1 cellular context compared by ENCODE assay signal in the genomic region with DNA sequence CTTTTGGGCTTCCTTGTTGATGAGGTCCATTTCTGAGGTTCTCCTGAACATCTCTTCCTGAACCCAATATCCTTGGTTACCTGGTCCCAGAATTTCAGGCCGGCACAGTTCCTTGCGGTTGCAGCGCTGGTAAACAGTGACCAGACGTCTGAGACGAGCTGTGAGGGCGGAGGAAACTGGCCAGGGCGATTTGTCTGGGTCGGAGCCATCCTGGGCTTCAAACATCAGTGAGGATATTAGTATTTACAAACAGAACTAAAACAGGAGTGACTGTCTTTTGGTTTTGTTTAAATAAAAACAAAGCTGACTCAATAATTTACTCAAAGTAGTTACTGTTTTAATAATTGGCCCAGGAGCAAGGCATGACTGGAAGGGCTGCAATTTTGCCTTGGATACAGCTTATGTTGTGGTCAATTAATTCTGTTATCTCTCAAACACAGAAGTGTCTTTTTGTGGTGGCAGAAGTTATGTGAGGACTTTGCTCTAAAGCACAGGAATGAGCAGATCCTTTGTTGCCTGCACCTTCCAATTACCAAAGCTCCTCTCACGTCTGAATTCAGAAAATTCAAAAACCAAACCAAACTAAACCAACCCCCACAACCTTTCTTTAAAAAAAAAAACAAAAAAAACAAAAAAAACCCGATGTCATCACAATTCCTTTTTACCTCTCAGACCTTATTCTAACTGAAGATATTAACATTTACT.
TF ChIP-seq lines count a peak whose summit lies in the region.

No MANE protein-coding gene starts in this region.

TF ChIP-seq in HepG2, 621 proteins besides CTCF, POLR2A, EP300 and RAD21 (continued from another document and continues in another):
- TF ChIP-seq TFDP2 (CRISPR knock-in tag; IDR thresholded peaks at IDR 0.05), result no peak
- no peak for TF ChIP-seq KMT2B (CRISPR knock-in tag; IDR thresholded peaks at IDR 0.05)
- no peak for TF ChIP-seq WIZ (CRISPR knock-in tag; IDR thresholded peaks at IDR 0.05)
- TF ChIP-seq ZBTB1 (CRISPR knock-in tag; IDR thresholded peaks at IDR 0.05; ENCODE audit: borderline replicate concordance), result no peak
- TF ChIP-seq, protein P1, sequence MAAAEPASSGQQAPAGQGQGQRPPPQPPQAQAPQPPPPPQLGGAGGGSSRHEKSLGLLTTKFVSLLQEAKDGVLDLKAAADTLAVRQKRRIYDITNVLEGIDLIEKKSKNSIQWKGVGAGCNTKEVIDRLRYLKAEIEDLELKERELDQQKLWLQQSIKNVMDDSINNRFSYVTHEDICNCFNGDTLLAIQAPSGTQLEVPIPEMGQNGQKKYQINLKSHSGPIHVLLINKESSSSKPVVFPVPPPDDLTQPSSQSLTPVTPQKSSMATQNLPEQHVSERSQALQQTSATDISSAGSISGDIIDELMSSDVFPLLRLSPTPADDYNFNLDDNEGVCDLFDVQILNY (CRISPR knock-in tag; conservative IDR thresholded peaks at IDR 0.05), result no peak
- TF ChIP-seq, protein P2, sequence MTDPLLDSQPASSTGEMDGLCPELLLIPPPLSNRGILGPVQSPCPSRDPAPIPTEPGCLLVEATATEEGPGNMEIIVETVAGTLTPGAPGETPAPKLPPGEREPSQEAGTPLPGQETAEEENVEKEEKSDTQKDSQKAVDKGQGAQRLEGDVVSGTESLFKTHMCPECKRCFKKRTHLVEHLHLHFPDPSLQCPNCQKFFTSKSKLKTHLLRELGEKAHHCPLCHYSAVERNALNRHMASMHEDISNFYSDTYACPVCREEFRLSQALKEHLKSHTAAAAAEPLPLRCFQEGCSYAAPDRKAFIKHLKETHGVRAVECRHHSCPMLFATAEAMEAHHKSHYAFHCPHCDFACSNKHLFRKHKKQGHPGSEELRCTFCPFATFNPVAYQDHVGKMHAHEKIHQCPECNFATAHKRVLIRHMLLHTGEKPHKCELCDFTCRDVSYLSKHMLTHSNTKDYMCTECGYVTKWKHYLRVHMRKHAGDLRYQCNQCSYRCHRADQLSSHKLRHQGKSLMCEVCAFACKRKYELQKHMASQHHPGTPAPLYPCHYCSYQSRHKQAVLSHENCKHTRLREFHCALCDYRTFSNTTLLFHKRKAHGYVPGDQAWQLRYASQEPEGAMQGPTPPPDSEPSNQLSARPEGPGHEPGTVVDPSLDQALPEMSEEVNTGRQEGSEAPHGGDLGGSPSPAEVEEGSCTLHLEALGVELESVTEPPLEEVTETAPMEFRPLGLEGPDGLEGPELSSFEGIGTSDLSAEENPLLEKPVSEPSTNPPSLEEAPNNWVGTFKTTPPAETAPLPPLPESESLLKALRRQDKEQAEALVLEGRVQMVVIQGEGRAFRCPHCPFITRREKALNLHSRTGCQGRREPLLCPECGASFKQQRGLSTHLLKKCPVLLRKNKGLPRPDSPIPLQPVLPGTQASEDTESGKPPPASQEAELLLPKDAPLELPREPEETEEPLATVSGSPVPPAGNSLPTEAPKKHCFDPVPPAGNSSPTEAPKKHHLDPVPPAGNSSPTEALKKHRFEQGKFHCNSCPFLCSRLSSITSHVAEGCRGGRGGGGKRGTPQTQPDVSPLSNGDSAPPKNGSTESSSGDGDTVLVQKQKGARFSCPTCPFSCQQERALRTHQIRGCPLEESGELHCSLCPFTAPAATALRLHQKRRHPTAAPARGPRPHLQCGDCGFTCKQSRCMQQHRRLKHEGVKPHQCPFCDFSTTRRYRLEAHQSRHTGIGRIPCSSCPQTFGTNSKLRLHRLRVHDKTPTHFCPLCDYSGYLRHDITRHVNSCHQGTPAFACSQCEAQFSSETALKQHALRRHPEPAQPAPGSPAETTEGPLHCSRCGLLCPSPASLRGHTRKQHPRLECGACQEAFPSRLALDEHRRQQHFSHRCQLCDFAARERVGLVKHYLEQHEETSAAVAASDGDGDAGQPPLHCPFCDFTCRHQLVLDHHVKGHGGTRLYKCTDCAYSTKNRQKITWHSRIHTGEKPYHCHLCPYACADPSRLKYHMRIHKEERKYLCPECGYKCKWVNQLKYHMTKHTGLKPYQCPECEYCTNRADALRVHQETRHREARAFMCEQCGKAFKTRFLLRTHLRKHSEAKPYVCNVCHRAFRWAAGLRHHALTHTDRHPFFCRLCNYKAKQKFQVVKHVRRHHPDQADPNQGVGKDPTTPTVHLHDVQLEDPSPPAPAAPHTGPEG (CRISPR knock-in tag; IDR thresholded peaks at IDR 0.05), result no peak
- no peak for TF ChIP-seq ZNF567 (CRISPR knock-in tag; IDR thresholded peaks at IDR 0.05; ENCODE audit: borderline replicate concordance)
- no peak for TF ChIP-seq KIAA2018 (CRISPR knock-in tag; IDR thresholded peaks at IDR 0.05; ENCODE audit: borderline replicate concordance)
- no peak for TF ChIP-seq ZFP36 (IDR thresholded peaks at IDR 0.05; ENCODE audit: borderline replicate concordance, low read depth, low read length, partially characterized antibody)
- no peak; the same call in 2 of the 3 replicates for TF ChIP-seq MXI1 (IDR thresholded peaks at IDR 0.05; ENCODE audit: borderline replicate concordance, low read depth, low read length)
- no peak for TF ChIP-seq CBX5 (CRISPR knock-in tag; IDR thresholded peaks at IDR 0.05; ENCODE audit: borderline replicate concordance)
- TF ChIP-seq ZSCAN12 (CRISPR knock-in tag; IDR thresholded peaks at IDR 0.05), result no peak
- no peak for TF ChIP-seq ZNF24 (IDR thresholded peaks at IDR 0.05)
- TF ChIP-seq SSRP1 (CRISPR knock-in tag; IDR thresholded peaks at IDR 0.05), result no peak
- TF ChIP-seq, protein P3, sequence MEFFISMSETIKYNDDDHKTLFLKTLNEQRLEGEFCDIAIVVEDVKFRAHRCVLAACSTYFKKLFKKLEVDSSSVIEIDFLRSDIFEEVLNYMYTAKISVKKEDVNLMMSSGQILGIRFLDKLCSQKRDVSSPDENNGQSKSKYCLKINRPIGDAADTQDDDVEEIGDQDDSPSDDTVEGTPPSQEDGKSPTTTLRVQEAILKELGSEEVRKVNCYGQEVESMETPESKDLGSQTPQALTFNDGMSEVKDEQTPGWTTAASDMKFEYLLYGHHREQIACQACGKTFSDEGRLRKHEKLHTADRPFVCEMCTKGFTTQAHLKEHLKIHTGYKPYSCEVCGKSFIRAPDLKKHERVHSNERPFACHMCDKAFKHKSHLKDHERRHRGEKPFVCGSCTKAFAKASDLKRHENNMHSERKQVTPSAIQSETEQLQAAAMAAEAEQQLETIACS (CRISPR knock-in tag; IDR thresholded peaks at IDR 0.05), result no peak
- TF ChIP-seq TEAD3 (CRISPR knock-in tag; optimal IDR thresholded peaks at IDR 0.05; ENCODE audit: borderline replicate concordance), result peak; percentile 60
- TF ChIP-seq MXD4 (CRISPR knock-in tag; IDR thresholded peaks at IDR 0.05), result no peak
- no peak for TF ChIP-seq HOXA9 (CRISPR knock-in tag; IDR thresholded peaks at IDR 0.05; ENCODE audit: borderline replicate concordance)
- 0 out of 2 replicates have a peak, but pooled peaks have one; percentile 8 for TF ChIP-seq ERF (CRISPR knock-in tag; IDR thresholded peaks at IDR 0.05)
- 0 out of 2 replicates have a peak, but pooled peaks have one; percentile 17 for TF ChIP-seq ZNF274 (CRISPR knock-in tag; IDR thresholded peaks at IDR 0.05)
- no peak for TF ChIP-seq PTBP1 (IDR thresholded peaks at IDR 0.05; ENCODE audit: low read depth, low read length, poor library complexity, severe bottlenecking)
- TF ChIP-seq ZNF547 (CRISPR knock-in tag; IDR thresholded peaks at IDR 0.05), result no peak
- TF ChIP-seq ZNF280D (CRISPR knock-in tag; IDR thresholded peaks at IDR 0.05), result no peak
- TF ChIP-seq PCBP1 (IDR thresholded peaks at IDR 0.05; ENCODE audit: borderline replicate concordance, low read depth, low read length), result no peak
- no peak for TF ChIP-seq ZC3H13 (CRISPR knock-in tag; IDR thresholded peaks at IDR 0.05)
- peak; percentile 30; the same call in 1 of the 2 replicates for TF ChIP-seq GFI1 (CRISPR knock-in tag; IDR thresholded peaks at IDR 0.05; ENCODE audit: borderline replicate concordance)
- 0 out of 2 replicates have a peak, but pooled peaks have one; percentile 14 for TF ChIP-seq PPARG (CRISPR knock-in tag; conservative IDR thresholded peaks at IDR 0.05)
- no peak for TF ChIP-seq ZNF800 (CRISPR knock-in tag; IDR thresholded peaks at IDR 0.05)
- TF ChIP-seq HNRNPK (IDR thresholded peaks at IDR 0.05; ENCODE audit: low read depth, low read length, poor library complexity, severe bottlenecking), result no peak
